Comparison of ENCODE assay signal across 8 cellular contexts in genomic region chr12:63826002-63826585, GRCh38. TPM values are rescaled to one million over a fixed set of nuclear protein-coding genes. Genes with fewer than 3 reads are reported as not detected.
DNase-seq lines count a peak whose midpoint lies in the region; ATAC-seq and TF ChIP-seq lines count a peak whose summit lies in the region.

No MANE protein-coding gene starts in this region.

- H3K27me3 ChIP-seq in OCI-LY1 (ENCODE audit: insufficient read depth, low read length), result no peaks in the 10 kb centered on the region

- H3K9ac ChIP-seq in OCI-LY1 (ENCODE audit: low read length), result no peak overlapping the region

- H3K79me2 ChIP-seq in OCI-LY1 (ENCODE audit: insufficient read depth, low read length), result no peaks in the 10 kb centered on the region

- H3K36me3 ChIP-seq in OCI-LY1 (ENCODE audit: insufficient read depth, low read length), result no peaks in the 10 kb centered on the region

- H3K4me3 Mint-ChIP-seq in effector memory CD8-positive, alpha-beta T cell, result no peak overlapping the region
- no peak overlapping the region for H3K4me3 Mint-ChIP-seq in mesothelial cell of epicardium

- no peaks in the 10 kb centered on the region for H3K9me3 Mint-ChIP-seq in effector memory CD8-positive, alpha-beta T cell
- peaks cover 26% of the 10 kb centered on the region for H3K9me3 Mint-ChIP-seq in mesothelial cell of epicardium

- TF ChIP-seq CTCF in OCI-LY1 (IDR thresholded peaks at IDR 0.05; ENCODE audit: low read length) (peak; percentile 82), mesothelial cell of epicardium (IDR thresholded peaks at IDR 0.05; ENCODE audit: unreplicated experiment) (peak; percentile 85)

- peaks cover 24 to 33% of the 10 kb centered on the region in 2 donors for H3K27me3 Mint-ChIP-seq in effector memory CD8-positive, alpha-beta T cell
- H3K27me3 Mint-ChIP-seq in mesothelial cell of epicardium (ENCODE audit: low read depth), result peaks cover 6% of the 10 kb centered on the region

- H3K4me1 ChIP-seq in OCI-LY1 (ENCODE audit: insufficient read depth, low read length, severe bottlenecking), result no peaks in the 10 kb centered on the region

- no peaks in the 10 kb centered on the region for H4K20me1 ChIP-seq in OCI-LY1 (ENCODE audit: insufficient read depth, low read length)

- H3K9me3 ChIP-seq in OCI-LY1 (ENCODE audit: low read length), result no peaks in the 10 kb centered on the region; the same call in 1 of the 2 replicates

- H2AFZ ChIP-seq in OCI-LY1 (ENCODE audit: low read length), result no peak overlapping the region

- peaks cover 5 to 6% of the 10 kb centered on the region in 2 donors for H3K4me1 Mint-ChIP-seq in effector memory CD8-positive, alpha-beta T cell (ENCODE audit: low read depth in 2 of 2)
- peaks cover 7% of the 10 kb centered on the region for H3K4me1 Mint-ChIP-seq in mesothelial cell of epicardium

- H3K36me3 Mint-ChIP-seq in effector memory CD8-positive, alpha-beta T cell (ENCODE audit: insufficient read depth), result no peaks in the 10 kb centered on the region
- peaks cover 9% of the 10 kb centered on the region for H3K36me3 Mint-ChIP-seq in mesothelial cell of epicardium

- no peak overlapping the region for H3K27ac Mint-ChIP-seq in effector memory CD8-positive, alpha-beta T cell
- H3K27ac Mint-ChIP-seq in mesothelial cell of epicardium, result no peak overlapping the region

- no peak overlapping the region for H3K27ac ChIP-seq in OCI-LY1 (ENCODE audit: low read depth, low read length, poor library complexity, severe bottlenecking)

- H3K9me2 ChIP-seq in OCI-LY1 (ENCODE audit: low read depth, low read length), result no peaks in the 10 kb centered on the region

- H3F3A ChIP-seq in OCI-LY1 (ENCODE audit: insufficient read depth, low read length), result no peaks in the 10 kb centered on the region

- peak; percentile 56 for ATAC-seq in GM19023 (IDR thresholded peaks at IDR 0.05; ENCODE audit: unreplicated experiment)
- peak; percentile 75 for ATAC-seq in HG03521 (IDR thresholded peaks at IDR 0.05; ENCODE audit: unreplicated experiment)
- peak; percentile 54 for ATAC-seq in effector memory CD8-positive, alpha-beta T cell (replicated peaks)
- ATAC-seq in HG02840 (IDR thresholded peaks at IDR 0.05; ENCODE audit: low FRiP score, unreplicated experiment), result no peak

- H3K4me2 ChIP-seq in OCI-LY1 (ENCODE audit: low read length), result no peak overlapping the region

- DNase-seq in CD1c-positive myeloid dendritic cell (ENCODE audit: extremely low spot score) (peak; percentile 69), mesothelial cell of epicardium (ENCODE audit: low spot score in 2 of 2, unreplicated experiment in 2 of 2) (no peak), DMS79 (lab: John Stamatoyannopoulos, UW) (no peak)
- no peak for DNase-seq in effector memory CD8-positive, alpha-beta T cell

- no peak overlapping the region for H3K4me3 ChIP-seq in OCI-LY1 (ENCODE audit: low read depth, low read length, poor library complexity, severe bottlenecking)

RNA-seq across cellular contexts. Expression of gene SRGAP1, which starts 18.4 kb away (rescaled TPM):
- total RNA-seq in mesothelial cell of epicardium, result 9.6 to 9.7 TPM (median 9.7 TPM) in 3 replicates

RNA-seq across cellular contexts. Expression of gene RXYLT1, which starts 46.4 kb away (rescaled TPM):
- 20.6 to 22.7 TPM (median 21.0 TPM) in 3 replicates for total RNA-seq in mesothelial cell of epicardium
